ENCODE assay signal across 31 cellular contexts in genomic region chr1:211292411-211292810, GRCh38.
"Had no signal": no experiment of that assay in that cellular context is flagged by ENCODE, and none has a peak within 500 bp of the region (broad histone marks: within the 10 kb centered on the region; RNA-seq: fewer than 3 reads in every experiment).

No MANE protein-coding gene starts in this region.

- H3K4me3 Mint-ChIP-seq: memory B cell; naive B cell; natural killer cell treated with Interleukin-12 subunit alpha and Interleukin-12 subunit beta and Interleukin-15 and Interleukin-18, amount 100 ng/mL, for 72 hours; neural crest cell had no signal

- ATAC-seq: foreskin keratinocyte; gastroesophageal sphincter; left lobe of liver; mucosa of descending colon; natural killer cell treated with Interleukin-12 subunit alpha and Interleukin-12 subunit beta and Interleukin-15 and Interleukin-18, amount 100 ng/mL, for 72 hours; sciatic nerve had no signal

- H3K36me3 ChIP-seq: uterus had no signal

- DNase-seq: dorsolateral prefrontal cortex; effector CD4-positive, alpha-beta T cell; foreskin keratinocyte; heart left ventricle; kidney; mucosa of descending colon; naive B cell; stimulated activated CD4-positive, alpha-beta T cell treated with anti-CD3 and anti-CD28 coated beads, Interleukin-12 subunit alpha, Interleukin-12 subunit beta, amount 100 ng/mL, for 4 hours; stimulated activated CD4-positive, alpha-beta T cell treated with anti-CD3 and anti-CD28 coated beads, Interleukin-1b, Interleukin-23, amount 100 ng/mL, for 48 hours; stimulated activated CD4-positive, alpha-beta T cell treated with anti-CD3 and anti-CD28 coated beads, Interleukin-4, amount 100 ng/mL, for 1 hour; stimulated activated CD8-positive, alpha-beta memory T cell treated with anti-CD3 and anti-CD28 coated beads, Interleukin-4, amount 100 ng/mL, for 48 hours; stimulated activated naive CD4-positive, alpha-beta T cell treated with Interleukin-2 at 50 U/mL for 16 hours; stomach; thyroid gland; trophoblast cell; uterus had no signal

- H3K27me3 ChIP-seq: dorsolateral prefrontal cortex, esophagus muscularis mucosa, foreskin keratinocyte, gastroesophageal sphincter, heart left ventricle, hepatocyte, neutrophil, stomach, thyroid gland, uterus had no signal

- H3K4me3 ChIP-seq: dorsolateral prefrontal cortex, esophagus muscularis mucosa, gastroesophageal sphincter, heart left ventricle, hepatocyte, lung, mucosa of descending colon, smooth muscle cell, stomach, thyroid gland, uterus had no signal

- H3K4me1 ChIP-seq: foreskin keratinocyte, heart left ventricle, parathyroid adenoma, stomach, thyroid gland, uterus had no signal

- H3K9me3 ChIP-seq: esophagus muscularis mucosa, gastroesophageal sphincter, heart left ventricle, mucosa of descending colon, neutrophil, stomach, thyroid gland, uterus had no signal

- H3K27ac Mint-ChIP-seq: progenitor cell of endocrine pancreas had no signal

- H3K9me3 Mint-ChIP-seq: memory B cell; naive B cell; natural killer cell treated with Interleukin-12 subunit alpha and Interleukin-12 subunit beta and Interleukin-15 and Interleukin-18, amount 100 ng/mL, for 72 hours; neural crest cell had no signal

- H3K9ac ChIP-seq: parathyroid adenoma had no signal

- H3K27ac ChIP-seq: dorsolateral prefrontal cortex, esophagus muscularis mucosa, foreskin keratinocyte, gastroesophageal sphincter, heart left ventricle, hepatocyte, neutrophil, parathyroid adenoma, stomach, thyroid gland, uterus had no signal

- H3K27me3 Mint-ChIP-seq: memory B cell; naive B cell; natural killer cell treated with Interleukin-12 subunit alpha and Interleukin-12 subunit beta and Interleukin-15 and Interleukin-18, amount 100 ng/mL, for 72 hours; progenitor cell of endocrine pancreas had no signal

- FAIRE-seq: colon, endothelial cell of umbilical vein, kidney had no signal
